In the genomic region with DNA sequence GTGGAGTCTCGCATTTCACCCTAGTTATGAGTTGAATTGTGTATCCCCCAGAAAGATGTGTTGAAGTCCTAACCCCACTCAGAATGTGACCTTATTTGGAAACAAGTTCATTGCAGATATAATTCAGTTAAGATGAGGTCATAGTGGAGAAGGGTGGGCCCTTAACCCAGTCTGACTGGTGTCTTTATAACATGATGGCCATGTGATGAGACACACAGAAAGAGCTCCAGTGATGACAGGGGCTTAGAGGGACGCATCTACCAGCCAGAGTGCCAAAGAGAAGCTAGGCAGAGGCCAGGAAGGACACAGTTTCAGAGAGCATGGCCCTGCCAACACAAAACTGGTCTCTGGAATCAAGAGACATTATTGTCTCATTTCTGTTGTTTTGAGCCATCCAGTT, we compare ENCODE assay signal across 25 cellular contexts. TPM values are rescaled to one million over a fixed set of nuclear protein-coding genes. Genes with fewer than 3 reads are reported as not detected.
A peak's percentile ranks its signal among the peaks of the same experiment; 100 is the strongest.
DNase-seq lines count a peak whose midpoint lies in the region; ATAC-seq and TF ChIP-seq lines count a peak whose summit lies in the region.
"Had no signal": no experiment of that assay in that cellular context is flagged by ENCODE, and none has a peak within 500 bp of the region (broad histone marks: within the 10 kb centered on the region; RNA-seq: fewer than 3 reads in every experiment).

No MANE protein-coding gene starts in this region.

- H3K27ac ChIP-seq in psoas muscle: peak overlapping the region; percentile 83
- peak overlapping the region; percentile 69 to 74 for H3K27ac ChIP-seq in aorta (ENCODE audit: low read depth in 1 of 2, low read length in 2 of 2)
- H3K27ac ChIP-seq: 22Rv1, foreskin keratinocyte, suprapubic skin had no signal

- no peak overlapping the region for H3K4me3 Mint-ChIP-seq in glutamatergic neuron (ENCODE audit: unreplicated experiment)
- H3K4me3 Mint-ChIP-seq: activated CD4-positive, alpha-beta T cell treated with anti-CD3 and anti-CD28 coated beads for 36 hours; activated naive CD4-positive, alpha-beta T cell treated with anti-CD3 and anti-CD28 coated beads, Interleukin-2, amount 10 ng/mL, durations not matched to agents 7 days and 5 days; memory B cell; naive thymus-derived CD4-positive, alpha-beta T cell; T-cell had no signal

- intact Hi-C loops in cardiac septum (cut with DNase I): loop anchor here (5.0 kb wide), 3 partner anchors 37 to 88 kb away; no protein-coding TSS in a partner anchor
- intact Hi-C loops in Right ventricle myocardium inferior (cut with DNase I): loop anchor here (5.0 kb wide), 2 partner anchors 38 to 48 kb away; no protein-coding TSS in a partner anchor
- intact Hi-C loops in psoas muscle (cut with DNase I): no loop called here
- intact Hi-C loops in aorta (cut with DNase I): loop anchor here (5.0 to 10.0 kb wide), 3 partner anchors 47 to 145 kb away; no protein-coding TSS in a partner anchor

- H3K9me3 ChIP-seq in psoas muscle (no peaks in the 10 kb centered on the region), aorta (ENCODE audit: control insufficient read depth, low read length) (no peaks in the 10 kb centered on the region)
- H3K9me3 ChIP-seq: suprapubic skin had no signal

- H3K4me3 ChIP-seq in psoas muscle (no peak overlapping the region), aorta (ENCODE audit: low read length in 2 of 2) (no peak overlapping the region)
- H3K4me3 ChIP-seq: GM12878, suprapubic skin had no signal

- H3K9me3 Mint-ChIP-seq in glutamatergic neuron (ENCODE audit: unreplicated experiment): peaks cover 1% of the 10 kb centered on the region
- H3K9me3 Mint-ChIP-seq: memory B cell had no signal

- DNase-seq in cardiac septum (ENCODE audit: low spot score): peak; percentile 61
- DNase-seq in Right ventricle myocardium inferior (ENCODE audit: missing footprints): no peak
- no peak for DNase-seq in glutamatergic neuron
- no peak for DNase-seq in psoas muscle
- DNase-seq in aorta: no peak
- DNase-seq in NOMO-1 treated with dmso at 0.1 percent for 144 hours (lab: John Stamatoyannopoulos, UW; ENCODE audit: unreplicated experiment): no peak
- DNase-seq in GM03348 (ENCODE audit: low spot score): no peak
- DNase-seq in left lobe of liver (ENCODE audit: low spot score): no peak
- DNase-seq: activated CD4-positive, alpha-beta T cell treated with anti-CD3 and anti-CD28 coated beads for 36 hours; activated CD8-positive, alpha-beta memory T cell treated with anti-CD3 and anti-CD28 coated beads for 24 hours; activated naive CD4-positive, alpha-beta T cell treated with anti-CD3 and anti-CD28 coated beads, Interleukin-2, amount 10 ng/mL, durations not matched to agents 7 days and 5 days; activated T-cell treated with anti-CD3 and anti-CD28 coated beads, Interleukin-2, amount 50 U/mL, for 48 hours; AML-193; foreskin keratinocyte; kidney; naive thymus-derived CD4-positive, alpha-beta T cell; NCI-H1092; NCI-H1930; NCI-H2227 treated with DMSO at 0.1 percent for 48 hours; NCI-H774; T-cell had no signal

- no peaks in the 10 kb centered on the region for H3K36me3 Mint-ChIP-seq in glutamatergic neuron (ENCODE audit: unreplicated experiment)
- H3K36me3 Mint-ChIP-seq: activated naive CD4-positive, alpha-beta T cell treated with anti-CD3 and anti-CD28 coated beads, Interleukin-2, amount 10 ng/mL, durations not matched to agents 7 days and 5 days; memory B cell; T-cell had no signal

- peaks cover 20% of the 10 kb centered on the region for H3K4me1 Mint-ChIP-seq in glutamatergic neuron (ENCODE audit: low read depth, unreplicated experiment)
- H3K4me1 Mint-ChIP-seq: activated CD4-positive, alpha-beta T cell treated with anti-CD3 and anti-CD28 coated beads for 36 hours; activated naive CD4-positive, alpha-beta T cell treated with anti-CD3 and anti-CD28 coated beads, Interleukin-2, amount 10 ng/mL, durations not matched to agents 7 days and 5 days; naive thymus-derived CD4-positive, alpha-beta T cell; T-cell had no signal

- peak overlapping the region; percentile 39 for H3K27ac Mint-ChIP-seq in glutamatergic neuron (ENCODE audit: unreplicated experiment)
- H3K27ac Mint-ChIP-seq: activated CD4-positive, alpha-beta T cell treated with anti-CD3 and anti-CD28 coated beads for 36 hours; activated naive CD4-positive, alpha-beta T cell treated with anti-CD3 and anti-CD28 coated beads, Interleukin-2, amount 10 ng/mL, durations not matched to agents 7 days and 5 days; memory B cell; naive thymus-derived CD4-positive, alpha-beta T cell; T-cell had no signal

- H3K36me3 ChIP-seq in psoas muscle (ENCODE audit: insufficient read depth in 1 of 2, low read depth in 1 of 2) (no peaks in the 10 kb centered on the region), aorta (ENCODE audit: control insufficient read depth in 1 of 2, insufficient read depth in 2 of 2, low read length in 1 of 2) (no peaks in the 10 kb centered on the region)
- H3K36me3 ChIP-seq: suprapubic skin had no signal

- ATAC-seq in Right ventricle myocardium inferior (no peak), psoas muscle (peak in 3 of 4 donors; percentile 36 to 63 (median 43)), aorta (ENCODE audit: low FRiP score) (no peak), left lobe of liver (no peak)
- ATAC-seq: activated CD4-positive, alpha-beta T cell treated with anti-CD3 and anti-CD28 coated beads for 36 hours; foreskin keratinocyte; GM12878; naive thymus-derived CD4-positive, alpha-beta T cell; T-cell had no signal

- WGBS in psoas muscle, 3 donors: 55 to 80% (median 57%) methylated on average over 2 of the region's 2 CpGs
- 50 to 60% methylated on average over 2 of the region's 2 CpGs for WGBS in aorta, 2 donors

- H3K27me3 ChIP-seq in psoas muscle (ENCODE audit: insufficient read depth in 3 of 3, low read length in 2 of 3): no peaks in the 10 kb centered on the region
- no peaks in the 10 kb centered on the region for H3K27me3 ChIP-seq in aorta (ENCODE audit: control insufficient read depth in 1 of 2, insufficient read depth in 2 of 2, low read length in 1 of 2)
- H3K27me3 ChIP-seq: foreskin keratinocyte, suprapubic skin had no signal

- H3K4me1 ChIP-seq in psoas muscle (peaks cover 87% of the 10 kb centered on the region), aorta (ENCODE audit: control insufficient read depth in 1 of 2, insufficient read depth in 2 of 2, low read length in 2 of 2) (peaks cover 1 to 6% of the 10 kb centered on the region in 2 donors)
- H3K4me1 ChIP-seq: foreskin keratinocyte had no signal

- TF ChIP-seq CTCF in glutamatergic neuron (IDR thresholded peaks at IDR 0.05; ENCODE audit: partially characterized antibody, unreplicated experiment): no peak
- no peak for TF ChIP-seq CTCF in psoas muscle (IDR thresholded peaks at IDR 0.05)

- H3K27me3 Mint-ChIP-seq in glutamatergic neuron (ENCODE audit: unreplicated experiment): peaks cover 2% of the 10 kb centered on the region
- H3K27me3 Mint-ChIP-seq: activated naive CD4-positive, alpha-beta T cell treated with anti-CD3 and anti-CD28 coated beads, Interleukin-2, amount 10 ng/mL, durations not matched to agents 7 days and 5 days; memory B cell had no signal

RNA-seq across cellular contexts. Expression of gene LARGE1, which starts 50.3 kb away (rescaled TPM):
- total RNA-seq in cardiac septum (119 TPM), Right ventricle myocardium inferior (152 TPM), glutamatergic neuron (ENCODE audit: unreplicated experiment) (81.2 TPM), psoas muscle (10 to 100 TPM; 40.8 to 68.9 (median 56.0) TPM), aorta (10 to 100 TPM; 41.7 to 52.5 TPM), left lobe of liver (27.2 TPM)
- polyA plus RNA-seq in psoas muscle (10 to 100 TPM; 14.9 to 91.6 (median 25.9) TPM), aorta (1 to 10 TPM; 2.6 to 6.3 TPM)
- polyA plus RNA-seq: naive thymus-derived CD4-positive, alpha-beta T cell had no signal

Comparison
In these comparisons a context has a peak if more than half of its experiments do, and no peak if none do; other contexts are left out.
1. ATAC-seq: peak in psoas muscle (3 of 4); none in Right ventricle myocardium inferior (single experiment), aorta (single experiment) and left lobe of liver (single experiment).
2. intact Hi-C loops: an anchor here in cardiac septum (5.0 kb wide), Right ventricle myocardium inferior (5.0 kb wide) and aorta (5.0 to 10.0 kb wide); none called in psoas muscle.